1 cellular context compared by ENCODE assay signal in genomic region chr1:246639732-246640131, GRCh38.
A peak's percentile ranks its signal among the peaks of the same experiment; 100 is the strongest.
TF ChIP-seq lines count a peak whose summit lies in the region.

No MANE protein-coding gene starts in this region.

TF ChIP-seq in K562, 482 proteins besides CTCF, POLR2A, EP300 and RAD21 (continued from another document):
- TF ChIP-seq RBM34 (IDR thresholded peaks at IDR 0.05; ENCODE audit: borderline replicate concordance, insufficient read depth, low read length), result no peak
- TF ChIP-seq TCF7L2 (IDR thresholded peaks at IDR 0.05; ENCODE audit: low read depth, low read length), result no peak
- 0 out of 2 replicates have a peak, but pooled peaks have one; percentile 36 for TF ChIP-seq CTBP1 (IDR thresholded peaks at IDR 0.05; ENCODE audit: borderline replicate concordance)
- TF ChIP-seq SIN3B (IDR thresholded peaks at IDR 0.05; ENCODE audit: low read depth), result no peak
- no peak for TF ChIP-seq RREB1 (CRISPR knock-in tag; IDR thresholded peaks at IDR 0.05)
- no peak for TF ChIP-seq ETV6 (IDR thresholded peaks at IDR 0.05; ENCODE audit: borderline replicate concordance in 1 of 2, low read depth in 2 of 2, low read length in 1 of 2)
- TF ChIP-seq ETV6 (CRISPR knock-in tag; IDR thresholded peaks at IDR 0.05; ENCODE audit: borderline replicate concordance), result no peak
- TF ChIP-seq ZNF583 (CRISPR knock-in tag; IDR thresholded peaks at IDR 0.05), result no peak
- no peak for TF ChIP-seq ZNF785 (CRISPR knock-in tag; IDR thresholded peaks at IDR 0.05)
- no peak for TF ChIP-seq PYGO2 (tag; IDR thresholded peaks at IDR 0.05)
- no peak for TF ChIP-seq KLF10 (CRISPR knock-in tag; IDR thresholded peaks at IDR 0.05)
- peak in 1 of 3 experiments; percentile 25 for TF ChIP-seq YY1 (IDR thresholded peaks at IDR 0.05; ENCODE audit: borderline replicate concordance in 1 of 3, control insufficient read depth in 1 of 3, extremely low read depth in 1 of 3, insufficient read depth in 3 of 3, insufficient read length in 1 of 3, insufficient replicate concordance in 2 of 3, low read depth in 1 of 3, low read length in 2 of 3)
